17 cellular contexts compared by ENCODE assay signal in the genomic region with DNA sequence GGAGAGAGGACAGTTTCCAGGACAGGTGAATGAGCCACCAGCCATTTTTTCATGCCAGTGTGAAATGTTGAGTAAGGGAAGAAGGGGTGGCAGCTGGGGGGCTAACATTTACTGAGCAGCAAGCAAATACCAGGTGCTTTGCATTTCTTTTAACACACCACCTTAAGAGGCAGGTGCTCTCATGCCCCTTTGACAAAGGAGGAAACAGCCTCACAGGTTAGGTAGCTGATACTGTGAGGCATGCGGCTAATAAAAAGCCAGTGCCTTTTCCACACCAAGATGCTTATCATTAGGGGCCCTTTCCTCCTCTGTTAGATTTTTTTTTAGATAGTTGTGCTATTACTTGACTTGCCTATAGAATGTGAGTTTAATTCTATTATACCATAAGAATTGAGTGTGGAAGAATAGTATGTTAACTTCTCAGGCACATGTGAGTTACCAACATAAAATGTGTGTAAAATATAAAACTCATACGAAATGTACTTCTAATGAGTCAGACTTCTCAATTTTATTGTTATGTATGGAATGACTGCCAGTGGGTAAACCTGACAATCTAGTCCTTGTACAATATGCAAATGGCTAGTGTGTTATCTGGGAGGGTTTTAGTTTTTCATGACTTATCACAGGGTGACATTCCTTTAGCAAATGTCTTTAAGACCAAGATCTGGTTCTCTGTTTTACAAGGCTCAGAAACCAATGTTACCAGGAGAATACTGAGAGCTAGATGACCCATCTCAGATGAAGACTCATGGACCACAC.
DNase-seq lines count a peak whose midpoint lies in the region; ATAC-seq and TF ChIP-seq lines count a peak whose summit lies in the region.
"Had no signal": no experiment of that assay in that cellular context is flagged by ENCODE, and none has a peak within 500 bp of the region (broad histone marks: within the 10 kb centered on the region; RNA-seq: fewer than 3 reads in every experiment).

No MANE protein-coding gene starts in this region.

- peaks cover 12% of the 10 kb centered on the region for H3K36me3 Mint-ChIP-seq in stimulated activated naive CD8-positive, alpha-beta T cell treated with anti-CD3 and anti-CD28 coated beads, Interleukin-15, Interleukin-2, amounts not matched to agents 100 ng/mL and 50 ng/mL, for 24 hours (ENCODE audit: low read depth)

- H3K27ac ChIP-seq in right cardiac atrium (ENCODE audit: low read length), result no peak overlapping the region
- H3K27ac ChIP-seq: BLaER1 treated with 17β-estradiol and CSF1 and Interleukin-3, amounts not matched to agents 10 nM and 100 nM; parathyroid adenoma; WERI-Rb-1 had no signal

- H3K4me3 ChIP-seq in epithelial cell of esophagus (ENCODE audit: low read length), result no peak overlapping the region
- H3K4me3 ChIP-seq in right cardiac atrium (ENCODE audit: low read length), result no peak overlapping the region
- H3K4me3 ChIP-seq: BLaER1 treated with 17β-estradiol and CSF1 and Interleukin-3, amounts not matched to agents 10 nM and 100 nM had no signal

- no peaks in the 10 kb centered on the region for H3K9me3 ChIP-seq in right cardiac atrium (ENCODE audit: control insufficient read depth, low read length)
- H3K9me3 ChIP-seq: BLaER1 treated with 17β-estradiol and CSF1 and Interleukin-3, amounts not matched to agents 10 nM and 100 nM had no signal

- intact Hi-C loops in right cardiac atrium (cut with DNase I), result no loop called here

- H3K27ac Mint-ChIP-seq in stimulated activated naive CD8-positive, alpha-beta T cell treated with anti-CD3 and anti-CD28 coated beads, Interleukin-15, Interleukin-2, amounts not matched to agents 100 ng/mL and 50 ng/mL, for 24 hours, result peak overlapping the region; percentile 19

- no peak overlapping the region for H3K4me3 Mint-ChIP-seq in stimulated activated naive CD8-positive, alpha-beta T cell treated with anti-CD3 and anti-CD28 coated beads, Interleukin-15, Interleukin-2, amounts not matched to agents 100 ng/mL and 50 ng/mL, for 24 hours

- 95% methylated on average over 2 of the region's 2 CpGs for WGBS in right cardiac atrium

- peaks cover 75% of the 10 kb centered on the region for H3K4me1 Mint-ChIP-seq in stimulated activated naive CD8-positive, alpha-beta T cell treated with anti-CD3 and anti-CD28 coated beads, Interleukin-15, Interleukin-2, amounts not matched to agents 100 ng/mL and 50 ng/mL, for 24 hours (ENCODE audit: low read depth)

- H3K9me3 Mint-ChIP-seq in stimulated activated naive CD8-positive, alpha-beta T cell treated with anti-CD3 and anti-CD28 coated beads, Interleukin-15, Interleukin-2, amounts not matched to agents 100 ng/mL and 50 ng/mL, for 24 hours, result no peaks in the 10 kb centered on the region

- H3K27me3 ChIP-seq in right cardiac atrium (ENCODE audit: control insufficient read depth, insufficient read depth), result no peaks in the 10 kb centered on the region
- H3K27me3 ChIP-seq: BLaER1 treated with 17β-estradiol and CSF1 and Interleukin-3, amounts not matched to agents 10 nM and 100 nM had no signal

- peaks cover 9% of the 10 kb centered on the region for H3K4me1 ChIP-seq in right cardiac atrium (ENCODE audit: control insufficient read depth, insufficient read depth, low read length)

- ATAC-seq in stimulated activated naive CD8-positive, alpha-beta T cell treated with anti-CD3 and anti-CD28 coated beads, Interleukin-15, Interleukin-2, amounts not matched to agents 100 U/mL and 50 U/mL, for 24 hours, result no peak
- no peak for ATAC-seq in right cardiac atrium
- ATAC-seq in HG03520 (IDR thresholded peaks at IDR 0.05; ENCODE audit: unreplicated experiment), result no peak
- ATAC-seq: left cardiac atrium had no signal

- no peaks in the 10 kb centered on the region for H3K27me3 Mint-ChIP-seq in stimulated activated naive CD8-positive, alpha-beta T cell treated with anti-CD3 and anti-CD28 coated beads, Interleukin-15, Interleukin-2, amounts not matched to agents 100 ng/mL and 50 ng/mL, for 24 hours

- DNase-seq in stimulated activated naive CD8-positive, alpha-beta T cell treated with anti-CD3 and anti-CD28 coated beads, Interleukin-15, Interleukin-2, amounts not matched to agents 100 U/mL and 50 U/mL, for 24 hours, result no peak
- DNase-seq in NCI-H526 treated with DMSO at 0.1 percent for 48 hours (lab: John Stamatoyannopoulos, UW), result peak; percentile 62
- DNase-seq in epithelial cell of esophagus (ENCODE audit: low read depth), result peak; percentile 74
- DNase-seq in activated effector memory CD4-positive, alpha-beta T cell treated with Interleukin-2 at 50 U/mL for 16 hours, result no peak
- no peak for DNase-seq in right cardiac atrium
- DNase-seq in NOMO-1 (lab: John Stamatoyannopoulos, UW; ENCODE audit: unreplicated experiment in 2 of 2), result no peak
- DNase-seq: activated CD8-positive, alpha-beta memory T cell treated with anti-CD3 and anti-CD28 coated beads, Interleukin-2, amount 50 U/mL, for 48 hours; amniotic stem cell; left cardiac atrium; NCI-H226; substantia nigra; SW 1271; WERI-Rb-1 had no signal

- TF ChIP-seq CTCF in epithelial cell of esophagus (IDR thresholded peaks at IDR 0.05; ENCODE audit: insufficient read depth, low read depth, low read length, missing control alignments), result no peak

Comparison
In these comparisons a context has a peak if more than half of its experiments do, and no peak if none do; other contexts are left out.
1. DNase-seq: peak in NCI-H526 treated with DMSO at 0.1 percent for 48 hours (single experiment) and epithelial cell of esophagus (single experiment); none in stimulated activated naive CD8-positive, alpha-beta T cell treated with anti-CD3 and anti-CD28 coated beads, Interleukin-15, Interleukin-2, amounts not matched to agents 100 U/mL and 50 U/mL, for 24 hours (single experiment), activated effector memory CD4-positive, alpha-beta T cell treated with Interleukin-2 at 50 U/mL for 16 hours (single experiment), right cardiac atrium (0 of 3) and NOMO-1 (0 of 2).